ENCODE assay signal across 8 cellular contexts in the genomic region with DNA sequence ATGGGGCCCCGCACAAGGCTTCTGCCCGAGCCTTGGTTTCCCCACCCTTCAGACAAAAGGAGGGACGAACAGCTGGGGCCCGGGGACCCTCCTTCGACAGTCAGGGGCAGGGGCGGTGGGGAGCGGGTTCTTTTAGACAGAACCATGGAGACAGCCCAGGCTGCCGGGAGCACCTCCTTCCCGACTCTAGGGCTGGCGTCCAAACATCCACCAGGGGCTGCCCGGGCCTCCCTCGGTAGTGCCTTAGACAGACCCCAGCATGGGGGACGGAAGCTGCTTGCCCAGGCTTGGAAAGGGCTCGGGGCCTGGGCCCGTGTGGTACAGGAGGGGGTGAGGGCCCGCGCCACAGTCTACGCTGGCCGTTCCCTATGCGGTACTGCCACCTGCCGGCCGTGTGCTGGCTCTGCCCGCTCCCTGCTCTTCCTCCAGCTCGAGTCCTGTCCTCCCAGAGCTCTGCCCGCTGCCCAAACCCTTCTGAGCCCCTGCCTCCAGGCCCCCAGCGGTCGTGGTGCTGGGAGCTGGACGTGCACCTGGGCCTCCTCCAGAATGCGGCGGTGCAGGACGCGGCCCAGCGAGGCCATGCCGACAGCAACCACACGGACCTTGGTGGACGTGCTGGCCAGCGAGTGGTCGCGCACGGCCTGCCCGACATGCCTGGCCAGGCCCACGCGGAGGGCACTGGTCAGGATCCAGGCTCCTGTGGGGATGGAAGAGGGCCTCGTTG. TPM values are rescaled to one million over a fixed set of nuclear protein-coding genes. Genes with fewer than 3 reads are reported as not detected.
DNase-seq lines count a peak whose midpoint lies in the region; ATAC-seq and TF ChIP-seq lines count a peak whose summit lies in the region.

No MANE protein-coding gene starts in this region.

- no peak overlapping the region for H3K27ac Mint-ChIP-seq in activated CD4-positive, alpha-beta T cell treated with anti-CD3 and anti-CD28 coated beads, Interleukin-2, amount 10 ng/mL, durations not matched to agents 24 days and 14 days

- H3K27ac ChIP-seq in coronary artery (no peak overlapping the region), right lobe of liver (no peak overlapping the region)

- no peaks in the 10 kb centered on the region for H3K4me1 ChIP-seq in right lobe of liver

- TF ChIP-seq CTCF in coronary artery (IDR thresholded peaks at IDR 0.05) (peak; percentile 87), right lobe of liver (IDR thresholded peaks at IDR 0.05) (peak; percentile 92 to 95 (median 94))

- WGBS in right lobe of liver (ENCODE audit: insufficient coverage, low coverage, low lambda C conversion rate, missing lambda C conversion rate), result 0% methylated on average over 5 of the region's 44 CpGs

- no peaks in the 10 kb centered on the region for H3K36me3 ChIP-seq in right lobe of liver

- H3K36me3 Mint-ChIP-seq in activated CD4-positive, alpha-beta T cell treated with anti-CD3 and anti-CD28 coated beads, Interleukin-2, amount 10 ng/mL, durations not matched to agents 24 days and 14 days (ENCODE audit: low read depth), result no peaks in the 10 kb centered on the region

- intact Hi-C loops in activated CD4-positive, alpha-beta T cell treated with anti-CD3 and anti-CD28 coated beads, Interleukin-2, amount 10 ng/mL, durations not matched to agents 24 days and 14 days (cut with micrococcal nuclease), result loop anchor here (1.0 kb wide), 3 partner anchors 20 to 223 kb away; a partner anchor contains a TSS
- intact Hi-C loops in right lobe of liver (cut with DNase I), result loop anchor here (2.0 to 5.0 kb wide), 3 partner anchors 116 to 224 kb away; no protein-coding TSS in a partner anchor

- ATAC-seq in HG02884 (IDR thresholded peaks at IDR 0.05; ENCODE audit: unreplicated experiment) (peak; percentile 79), right lobe of liver (peak; percentile 89 to 95 (median 94)), GM21526 (IDR thresholded peaks at IDR 0.05; ENCODE audit: low FRiP score, unreplicated experiment) (no peak)

- H3K4me3 Mint-ChIP-seq in activated CD4-positive, alpha-beta T cell treated with anti-CD3 and anti-CD28 coated beads, Interleukin-2, amount 10 ng/mL, durations not matched to agents 24 days and 14 days, result no peak overlapping the region

- H3K4me3 ChIP-seq in coronary artery, result peak overlapping the region; percentile 49
- no peak overlapping the region for H3K4me3 ChIP-seq in right lobe of liver

- no peaks in the 10 kb centered on the region for H3K4me1 Mint-ChIP-seq in activated CD4-positive, alpha-beta T cell treated with anti-CD3 and anti-CD28 coated beads, Interleukin-2, amount 10 ng/mL, durations not matched to agents 24 days and 14 days

- H3K27me3 Mint-ChIP-seq in activated CD4-positive, alpha-beta T cell treated with anti-CD3 and anti-CD28 coated beads, Interleukin-2, amount 10 ng/mL, durations not matched to agents 24 days and 14 days, result no peaks in the 10 kb centered on the region

- no peaks in the 10 kb centered on the region for H3K27me3 ChIP-seq in right lobe of liver

- no peaks in the 10 kb centered on the region for H3K9me3 ChIP-seq in right lobe of liver

- H3K9me3 Mint-ChIP-seq in activated CD4-positive, alpha-beta T cell treated with anti-CD3 and anti-CD28 coated beads, Interleukin-2, amount 10 ng/mL, durations not matched to agents 24 days and 14 days, result no peaks in the 10 kb centered on the region

- DNase-seq in DMS153 treated with DMSO at 0.1 percent for 48 hours (lab: John Stamatoyannopoulos, UW; ENCODE audit: unreplicated experiment), result peak; percentile 76
- peak; percentile 61 for DNase-seq in NCI-H460 (ENCODE audit: extremely low read depth, low read depth)
- peak; percentile 91 for DNase-seq in activated CD4-positive, alpha-beta T cell treated with anti-CD3 and anti-CD28 coated beads, Interleukin-2, amount 10 ng/mL, durations not matched to agents 24 days and 14 days
- no peak for DNase-seq in coronary artery (ENCODE audit: low spot score)
- peak; percentile 72 to 78 (median 78) for DNase-seq in right lobe of liver
- DNase-seq in stimulated activated CD4-positive, alpha-beta T cell treated with anti-CD3 and anti-CD28 coated beads, Interleukin-4, amount 100 ng/mL, for 4 hours, result peak; percentile 60 to 75

- no peak for TF ChIP-seq POLR2A in right lobe of liver (IDR thresholded peaks at IDR 0.05)

RNA-seq across cellular contexts. Expression of a gene that starts 20.1 kb away (rescaled TPM):
- 27.9 and 38.0 TPM in 2 replicates for total RNA-seq in NCI-H460 (2014; rRNA removed; shearing (Covaris generic))
- 44.3 and 48.3 TPM in 2 replicates for polyA plus RNA-seq in NCI-H460 (2014; cell fraction: nucleus; rRNA removed)
- total RNA-seq in activated CD4-positive, alpha-beta T cell treated with anti-CD3 and anti-CD28 coated beads, Interleukin-2, amount 10 ng/mL, durations not matched to agents 24 days and 14 days, result 61.8 and 62.9 TPM in 2 replicates
- 10 to 100 TPM; 17.6 to 27.0 (median 19.5) TPM for total RNA-seq in right lobe of liver

RNA-seq across cellular contexts. Expression of a gene that starts 23.6 kb away (rescaled TPM):
- not detected in 2 replicates for total RNA-seq in NCI-H460 (2014; rRNA removed; shearing (Covaris generic))
- not detected in 2 replicates for polyA plus RNA-seq in NCI-H460 (2014; cell fraction: nucleus; rRNA removed)
- not detected in 2 replicates for total RNA-seq in activated CD4-positive, alpha-beta T cell treated with anti-CD3 and anti-CD28 coated beads, Interleukin-2, amount 10 ng/mL, durations not matched to agents 24 days and 14 days
- not detected for total RNA-seq in right lobe of liver

RNA-seq across cellular contexts. Expression of a gene that starts 24.1 kb away (rescaled TPM):
- total RNA-seq in NCI-H460 (2014; rRNA removed; shearing (Covaris generic)), result 0.26 TPM in 1 of 2 replicates, not detected in the other
- polyA plus RNA-seq in NCI-H460 (2014; cell fraction: nucleus; rRNA removed), result not detected in 2 replicates
- 6.4 TPM in 2 replicates for total RNA-seq in activated CD4-positive, alpha-beta T cell treated with anti-CD3 and anti-CD28 coated beads, Interleukin-2, amount 10 ng/mL, durations not matched to agents 24 days and 14 days
- 1 to 10 TPM in 4 of 6 experiments, under 1 TPM in 2; 0.61 to 2.4 (median 1.8) TPM for total RNA-seq in right lobe of liver

RNA-seq across cellular contexts. Expression of a gene that starts 43.6 kb away (rescaled TPM):
- 75.2 and 83.6 TPM in 2 replicates for total RNA-seq in NCI-H460 (2014; rRNA removed; shearing (Covaris generic))
- 151 and 166 TPM in 2 replicates for polyA plus RNA-seq in NCI-H460 (2014; cell fraction: nucleus; rRNA removed)
- 224 and 225 TPM in 2 replicates for total RNA-seq in activated CD4-positive, alpha-beta T cell treated with anti-CD3 and anti-CD28 coated beads, Interleukin-2, amount 10 ng/mL, durations not matched to agents 24 days and 14 days
- total RNA-seq in right lobe of liver, result 100 to 1,000 TPM; 433 to 721 (median 528) TPM
